In the genomic region with DNA sequence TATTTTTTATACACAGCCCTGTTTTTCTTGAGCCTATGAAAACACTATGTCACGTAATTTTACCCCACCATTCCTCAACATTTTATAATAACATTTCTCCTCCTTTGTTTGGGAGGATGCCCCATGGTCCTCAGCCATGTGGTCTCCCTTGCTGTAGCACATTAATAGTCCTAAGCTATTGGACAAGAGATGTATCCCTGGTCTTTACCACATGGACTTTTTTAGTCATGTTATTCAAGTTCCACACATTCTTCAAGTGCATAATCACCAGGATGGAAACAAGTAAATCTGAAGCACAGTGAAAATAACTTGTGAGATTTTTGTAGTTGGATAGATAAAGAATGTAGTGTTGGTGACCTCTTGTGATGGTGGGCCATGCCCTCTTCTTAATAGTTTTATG, we compare ENCODE assay signal across 6 cellular contexts.
A peak's percentile ranks its signal among the peaks of the same experiment; 100 is the strongest.
DNase-seq lines count a peak whose midpoint lies in the region; ATAC-seq, FAIRE-seq and TF ChIP-seq lines count a peak whose summit lies in the region.

No MANE protein-coding gene starts in this region.

- DNase-seq in astrocyte of the cerebellum (ENCODE audit: low read depth) (peak; percentile 79), non-pigmented ciliary epithelial cell (ENCODE audit: low read depth) (peak; percentile 93), GM19239 (ENCODE audit: insufficient read length, low spot score) (no peak)
- no peak for DNase-seq in activated CD4-positive, alpha-beta T cell treated with anti-CD3 and anti-CD28 coated beads, Interleukin-2, amount 50 U/mL, for 1 hour

- FAIRE-seq in G401.6 (lab: Jason Lieb, UNC) (peak; percentile 87), GM19239 (lab: Jason Lieb, UNC) (no peak)

- H3K4me3 ChIP-seq in astrocyte of the cerebellum (ENCODE audit: low read depth, low read length) = no peak overlapping the region

- in situ Hi-C loops in astrocyte of the cerebellum (cut with HindIII; ENCODE audit: low sequenced_read_pairs) = no loop called here

- ATAC-seq in GM21825 (IDR thresholded peaks at IDR 0.05; ENCODE audit: unreplicated experiment) = no peak

- no peak for TF ChIP-seq CTCF in astrocyte of the cerebellum (IDR thresholded peaks at IDR 0.05; ENCODE audit: low read depth, low read length, missing control alignments)

Comparison
In these comparisons a context has a peak if more than half of its experiments do, and no peak if none do; other contexts are left out.
1. DNase-seq: peak in astrocyte of the cerebellum (single experiment) and non-pigmented ciliary epithelial cell (single experiment); none in GM19239 (single experiment) and activated CD4-positive, alpha-beta T cell treated with anti-CD3 and anti-CD28 coated beads, Interleukin-2, amount 50 U/mL, for 1 hour (single experiment).